26 cellular contexts compared by ENCODE assay signal in the genomic region with DNA sequence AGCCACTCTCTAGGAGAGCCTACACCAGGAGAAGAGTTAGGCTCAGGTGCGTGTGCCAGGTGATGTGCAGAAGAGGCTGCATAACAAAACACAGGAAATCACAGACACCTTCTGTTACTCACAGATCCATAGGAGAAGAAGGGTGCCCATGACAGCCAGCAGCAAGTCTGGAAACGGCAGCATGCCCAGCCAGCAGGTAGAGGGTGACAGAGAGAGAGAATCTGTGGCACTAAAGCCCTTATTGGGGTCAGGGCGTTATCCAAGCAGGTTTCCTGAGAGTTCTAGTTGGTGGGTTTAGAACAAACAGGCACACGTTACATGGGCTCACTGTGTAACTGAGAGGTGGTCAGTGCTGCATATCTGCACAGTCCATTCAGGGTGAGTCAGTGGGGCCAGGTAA. TPM values are rescaled to one million over a fixed set of nuclear protein-coding genes. Genes with fewer than 3 reads are reported as not detected.
"Had no signal": no experiment of that assay in that cellular context is flagged by ENCODE, and none has a peak within 500 bp of the region (broad histone marks: within the 10 kb centered on the region; RNA-seq: fewer than 3 reads in every experiment).

No MANE protein-coding gene starts in this region.

- H3K9me3 Mint-ChIP-seq: immature natural killer cell; neural crest cell; stimulated activated memory B cell treated with anti-CD40 and anti-IgM and Interleukin-4, amounts not matched to agents 10 μg/mL and 1 μg/mL and 100 μg/mL, for 72 hours; stimulated activated naive CD8-positive, alpha-beta T cell treated with anti-CD3 and anti-CD28 coated beads, Interleukin-15, amount 100 ng/mL, for 72 hours; type B pancreatic cell had no signal

- H3K36me3 ChIP-seq: left lung, lower lobe of right lung, ovary, right atrium auricular region, right lobe of liver, tibial nerve, vagina had no signal

- H3K4me2 ChIP-seq: smooth muscle cell had no signal

- H3K9me3 ChIP-seq: left lung, lower lobe of right lung, ovary, right atrium auricular region, right lobe of liver, tibial nerve, vagina had no signal

- H3K27ac Mint-ChIP-seq: immature natural killer cell; naive thymus-derived CD8-positive, alpha-beta T cell; nephron; progenitor cell of endocrine pancreas; stimulated activated memory B cell treated with anti-CD40 and anti-IgM and Interleukin-4, amounts not matched to agents 10 μg/mL and 1 μg/mL and 100 μg/mL, for 72 hours; stimulated activated naive CD8-positive, alpha-beta T cell treated with anti-CD3 and anti-CD28 coated beads, Interleukin-15, amount 100 ng/mL, for 72 hours; type B pancreatic cell had no signal

- ATAC-seq: left colon; left lung; lower lobe of right lung; naive thymus-derived CD8-positive, alpha-beta T cell; right lobe of liver; stimulated activated memory B cell treated with anti-CD40 and anti-IgM and Interleukin-4, amounts not matched to agents 10 μg/mL and 1 μg/mL and 100 μg/mL, for 72 hours; stimulated activated naive CD8-positive, alpha-beta T cell treated with anti-CD3 and anti-CD28 coated beads, Interleukin-15, amount 100 ng/mL, for 72 hours had no signal

- H3K4me1 ChIP-seq: left lung, lower lobe of right lung, right atrium auricular region, right lobe of liver, tibial nerve, vagina had no signal

- H3K4me1 Mint-ChIP-seq: immature natural killer cell; naive thymus-derived CD8-positive, alpha-beta T cell; nephron; neural crest cell; stimulated activated memory B cell treated with anti-CD40 and anti-IgM and Interleukin-4, amounts not matched to agents 10 μg/mL and 1 μg/mL and 100 μg/mL, for 72 hours had no signal

- H3K36me3 Mint-ChIP-seq: immature natural killer cell; stimulated activated memory B cell treated with anti-CD40 and anti-IgM and Interleukin-4, amounts not matched to agents 10 μg/mL and 1 μg/mL and 100 μg/mL, for 72 hours; type B pancreatic cell had no signal

- H3K27me3 ChIP-seq: ovary, right atrium auricular region, right lobe of liver, tibial nerve, vagina had no signal

- DNase-seq: immature natural killer cell; kidney; left colon; left lung; lower lobe of right lung; mammary epithelial cell; mesenchymal stem cell; naive thymus-derived CD8-positive, alpha-beta T cell; ovary; right lobe of liver; stimulated activated CD4-positive, alpha-beta T cell treated with anti-CD3 and anti-CD28 coated beads, Interleukin-1b, Interleukin-23, amount 100 ng/mL, for 48 hours; stimulated activated CD4-positive, alpha-beta T cell treated with anti-CD3 and anti-CD28 coated beads, Interleukin-2, amount 100 ng/mL, for 48 hours; stimulated activated CD4-positive, alpha-beta T cell treated with anti-CD3 and anti-CD28 coated beads, Interleukin-4, amount 100 ng/mL, for 4 hours; stimulated activated CD8-positive, alpha-beta memory T cell treated with anti-CD3 and anti-CD28 coated beads, Interleukin-4, amount 100 ng/mL, for 48 hours; stimulated activated naive CD4-positive, alpha-beta T cell treated with Interleukin-2 at 50 U/mL for 16 hours; stimulated activated naive CD8-positive, alpha-beta T cell treated with anti-CD3 and anti-CD28 coated beads, Interleukin-15, amount 100 ng/mL, for 72 hours; substantia nigra had no signal

- H3K27ac ChIP-seq: left lung, lower lobe of right lung, ovary, right atrium auricular region, right lobe of liver, tibial nerve, vagina had no signal

- H3K4me3 Mint-ChIP-seq: immature natural killer cell; naive thymus-derived CD8-positive, alpha-beta T cell; nephron; neural crest cell; stimulated activated memory B cell treated with anti-CD40 and anti-IgM and Interleukin-4, amounts not matched to agents 10 μg/mL and 1 μg/mL and 100 μg/mL, for 72 hours; stimulated activated naive CD8-positive, alpha-beta T cell treated with anti-CD3 and anti-CD28 coated beads, Interleukin-15, amount 100 ng/mL, for 72 hours; type B pancreatic cell had no signal

- H3K4me3 ChIP-seq: left lung, lower lobe of right lung, ovary, right atrium auricular region, right lobe of liver, smooth muscle cell, tibial nerve, vagina had no signal

RNA-seq across cellular contexts. Expression of gene SLC8A3, which starts 14.9 kb away (rescaled TPM):
- total RNA-seq: mammary epithelial cell; naive thymus-derived CD8-positive, alpha-beta T cell; smooth muscle cell had no signal
- polyA plus RNA-seq: naive thymus-derived CD8-positive, alpha-beta T cell; smooth muscle cell had no signal
